ENCODE assay signal across 26 cellular contexts in the genomic region with DNA sequence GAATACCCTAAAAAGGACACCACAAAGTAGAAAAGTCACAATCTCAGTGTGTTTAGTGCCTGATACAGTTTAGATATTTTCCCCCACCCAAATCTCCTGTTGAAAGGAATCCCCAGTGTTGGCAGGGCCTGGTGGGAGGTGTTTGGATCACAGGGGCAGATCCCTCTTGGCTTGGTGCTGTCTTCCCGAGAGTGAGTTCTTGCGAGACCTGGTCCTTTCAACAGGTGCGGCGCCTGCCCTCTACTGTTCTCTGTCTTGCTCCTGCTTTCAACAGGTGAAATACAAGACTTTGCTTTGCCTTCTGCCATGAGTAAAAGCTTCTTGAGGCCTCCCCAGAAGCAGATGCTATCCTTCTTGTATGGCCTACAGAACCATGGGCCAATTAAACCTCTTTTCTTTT.
"Had no signal": no experiment of that assay in that cellular context is flagged by ENCODE, and none has a peak within 500 bp of the region (broad histone marks: within the 10 kb centered on the region; RNA-seq: fewer than 3 reads in every experiment).

No MANE protein-coding gene starts in this region.

- H3K9me3 Mint-ChIP-seq: activated CD8-positive, alpha-beta T cell treated with anti-CD3 and anti-CD28 coated beads for 36 hours; activated naive CD8-positive, alpha-beta T cell treated with anti-CD3 and anti-CD28 coated beads for 36 hours had no signal

- H3K36me3 ChIP-seq: brain microvascular endothelial cell, cardiac muscle cell, SJCRH30 had no signal

- H3K36me3 Mint-ChIP-seq: activated naive CD4-positive, alpha-beta T cell treated with anti-CD3 and anti-CD28 coated beads, Interleukin-2, amount 10 ng/mL, durations not matched to agents 7 days and 5 days; activated naive CD8-positive, alpha-beta T cell treated with anti-CD3 and anti-CD28 coated beads for 36 hours had no signal

- H3K27ac ChIP-seq: brain microvascular endothelial cell, cardiac muscle cell, SJCRH30, VCaP had no signal

- H3K27me3 ChIP-seq: brain microvascular endothelial cell, cardiac muscle cell, SJCRH30 had no signal

- H3K27ac Mint-ChIP-seq: activated CD8-positive, alpha-beta T cell treated with anti-CD3 and anti-CD28 coated beads for 36 hours; activated naive CD4-positive, alpha-beta T cell treated with anti-CD3 and anti-CD28 coated beads, Interleukin-2, amount 10 ng/mL, durations not matched to agents 7 days and 5 days; activated naive CD8-positive, alpha-beta T cell treated with anti-CD3 and anti-CD28 coated beads for 36 hours; activated T-cell treated with anti-CD3 and anti-CD28 coated beads, Interleukin-2, amount 50 U/mL, for 72 hours; activated T-helper 2 cell treated with anti-CD3 and anti-CD28 coated beads, Interferon-gamma antibody, Interleukin-2, Interleukin-4, amounts not matched to agents 10 μg/mL and 5 μg/mL and 100 μg/mL, durations not matched to agents 14 hours and 24 hours and 36 hours had no signal

- H3K4me2 ChIP-seq: SK-N-SH had no signal

- DNase-seq: activated CD4-positive, alpha-beta T cell treated with anti-CD3 and anti-CD28 coated beads for 4 hours; activated CD8-positive, alpha-beta memory T cell treated with anti-CD3 and anti-CD28 coated beads, Interleukin-2, amount 50 U/mL, for 4 hours; activated CD8-positive, alpha-beta T cell treated with anti-CD3 and anti-CD28 coated beads for 36 hours; activated gamma-delta T cell treated with Interleukin-2 at 50 U/mL for 16 hours; activated naive CD4-positive, alpha-beta T cell treated with anti-CD3 and anti-CD28 coated beads, Interleukin-2, amount 10 ng/mL, durations not matched to agents 7 days and 5 days; activated naive CD8-positive, alpha-beta T cell treated with anti-CD3 and anti-CD28 coated beads for 36 hours; activated T-cell treated with anti-CD3 and anti-CD28 coated beads, Interleukin-2, amount 50 U/mL, for 72 hours; brain microvascular endothelial cell; NCI-H1048; NCI-H146; NCI-H187 treated with DMSO at 0.1 percent for 48 hours; NCI-H2081 treated with DMSO at 0.1 percent for 48 hours; NCI-H446; NCI-H524; NCI-H82; NK-92 treated with Interleukin-12 subunit alpha and Interleukin-12 subunit beta, amount 100 ng/mL, for 24 hours; OCI-M1; Right ventricle myocardium superior; RPMI8226; SJCRH30; SK-N-SH; T-helper 1 cell had no signal

- H3K27me3 Mint-ChIP-seq: activated CD8-positive, alpha-beta T cell treated with anti-CD3 and anti-CD28 coated beads for 36 hours; activated naive CD4-positive, alpha-beta T cell treated with anti-CD3 and anti-CD28 coated beads, Interleukin-2, amount 10 ng/mL, durations not matched to agents 7 days and 5 days; activated naive CD8-positive, alpha-beta T cell treated with anti-CD3 and anti-CD28 coated beads for 36 hours had no signal

- H3K4me1 Mint-ChIP-seq: activated naive CD4-positive, alpha-beta T cell treated with anti-CD3 and anti-CD28 coated beads, Interleukin-2, amount 10 ng/mL, durations not matched to agents 7 days and 5 days; activated naive CD8-positive, alpha-beta T cell treated with anti-CD3 and anti-CD28 coated beads for 36 hours had no signal

- H3K4me3 ChIP-seq: cardiac muscle cell, SJCRH30 had no signal

- H3K4me1 ChIP-seq: SJCRH30 had no signal

- ATAC-seq: activated CD8-positive, alpha-beta T cell treated with anti-CD3 and anti-CD28 coated beads for 36 hours; activated T-cell treated with anti-CD3 and anti-CD28 coated beads, Interleukin-2, amount 50 U/mL, for 72 hours; Panc1 had no signal

- H3K9me2 ChIP-seq: SK-N-SH had no signal

- H3K9me3 ChIP-seq: SJCRH30, SK-N-SH had no signal

- H3K4me3 Mint-ChIP-seq: activated CD8-positive, alpha-beta T cell treated with anti-CD3 and anti-CD28 coated beads for 36 hours; activated naive CD4-positive, alpha-beta T cell treated with anti-CD3 and anti-CD28 coated beads, Interleukin-2, amount 10 ng/mL, durations not matched to agents 7 days and 5 days; activated naive CD8-positive, alpha-beta T cell treated with anti-CD3 and anti-CD28 coated beads for 36 hours; activated T-cell treated with anti-CD3 and anti-CD28 coated beads, Interleukin-2, amount 50 U/mL, for 72 hours had no signal
